In the genomic region with DNA sequence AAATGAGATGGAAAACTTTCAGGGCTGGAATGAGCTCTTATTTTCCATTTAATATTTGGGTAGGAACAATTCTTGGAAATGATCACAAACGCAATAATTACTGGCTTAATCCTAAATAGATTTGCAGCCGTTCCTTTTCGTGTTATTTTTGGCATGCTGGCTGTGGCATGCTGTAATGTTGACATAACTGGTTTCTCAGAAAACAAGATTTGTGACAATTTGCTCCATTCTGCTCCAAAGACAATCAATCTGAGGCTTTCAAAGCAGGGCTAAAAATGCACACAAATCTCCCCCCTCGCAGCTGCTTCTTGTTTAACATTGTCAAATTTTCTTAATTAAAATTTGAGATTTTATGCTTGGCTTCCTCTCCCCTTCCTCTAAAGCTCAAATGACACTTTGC, we compare ENCODE assay signal across 2 cellular contexts.
TF ChIP-seq lines count a peak whose summit lies in the region.

No MANE protein-coding gene starts in this region.

TF ChIP-seq in liver, 16 proteins besides CTCF, POLR2A, EP300 and RAD21:
- TF ChIP-seq FOXA2 (IDR thresholded peaks at IDR 0.05) (peak; percentile 38), FOXA1 (IDR thresholded peaks at IDR 0.05) (no peak), JUND (IDR thresholded peaks at IDR 0.05) (peak; percentile 40 to 72), ZBTB33 (IDR thresholded peaks at IDR 0.05) (no peak), SP1 (IDR thresholded peaks at IDR 0.05) (peak; percentile 68), HNF4A (conservative IDR thresholded peaks at IDR 0.05) (peak; percentile 12 to 16), YY1 (IDR thresholded peaks at IDR 0.05) (no peak), NR2F2 (IDR thresholded peaks at IDR 0.05) (peak; percentile 38)
- TF ChIP-seq, protein P1, sequence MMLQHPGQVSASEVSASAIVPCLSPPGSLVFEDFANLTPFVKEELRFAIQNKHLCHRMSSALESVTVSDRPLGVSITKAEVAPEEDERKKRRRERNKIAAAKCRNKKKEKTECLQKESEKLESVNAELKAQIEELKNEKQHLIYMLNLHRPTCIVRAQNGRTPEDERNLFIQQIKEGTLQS (IDR thresholded peaks at IDR 0.05) = peak; percentile 15
- TF ChIP-seq, protein P2, sequence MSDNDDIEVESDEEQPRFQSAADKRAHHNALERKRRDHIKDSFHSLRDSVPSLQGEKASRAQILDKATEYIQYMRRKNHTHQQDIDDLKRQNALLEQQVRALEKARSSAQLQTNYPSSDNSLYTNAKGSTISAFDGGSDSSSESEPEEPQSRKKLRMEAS (IDR thresholded peaks at IDR 0.05) = no peak

TF ChIP-seq in HepG2, 621 proteins besides CTCF, POLR2A, EP300 and RAD21:
- TF ChIP-seq TBX3 (IDR thresholded peaks at IDR 0.05; ENCODE audit: borderline replicate concordance) = no peak
- no peak for TF ChIP-seq ZNF574 (CRISPR knock-in tag; IDR thresholded peaks at IDR 0.05)
- TF ChIP-seq CC2D1A (CRISPR knock-in tag; IDR thresholded peaks at IDR 0.05) = no peak
- TF ChIP-seq, protein P3, sequence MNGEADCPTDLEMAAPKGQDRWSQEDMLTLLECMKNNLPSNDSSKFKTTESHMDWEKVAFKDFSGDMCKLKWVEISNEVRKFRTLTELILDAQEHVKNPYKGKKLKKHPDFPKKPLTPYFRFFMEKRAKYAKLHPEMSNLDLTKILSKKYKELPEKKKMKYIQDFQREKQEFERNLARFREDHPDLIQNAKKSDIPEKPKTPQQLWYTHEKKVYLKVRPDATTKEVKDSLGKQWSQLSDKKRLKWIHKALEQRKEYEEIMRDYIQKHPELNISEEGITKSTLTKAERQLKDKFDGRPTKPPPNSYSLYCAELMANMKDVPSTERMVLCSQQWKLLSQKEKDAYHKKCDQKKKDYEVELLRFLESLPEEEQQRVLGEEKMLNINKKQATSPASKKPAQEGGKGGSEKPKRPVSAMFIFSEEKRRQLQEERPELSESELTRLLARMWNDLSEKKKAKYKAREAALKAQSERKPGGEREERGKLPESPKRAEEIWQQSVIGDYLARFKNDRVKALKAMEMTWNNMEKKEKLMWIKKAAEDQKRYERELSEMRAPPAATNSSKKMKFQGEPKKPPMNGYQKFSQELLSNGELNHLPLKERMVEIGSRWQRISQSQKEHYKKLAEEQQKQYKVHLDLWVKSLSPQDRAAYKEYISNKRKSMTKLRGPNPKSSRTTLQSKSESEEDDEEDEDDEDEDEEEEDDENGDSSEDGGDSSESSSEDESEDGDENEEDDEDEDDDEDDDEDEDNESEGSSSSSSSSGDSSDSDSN (CRISPR knock-in tag; IDR thresholded peaks at IDR 0.05) = no peak
- TF ChIP-seq ZNF34 (CRISPR knock-in tag; IDR thresholded peaks at IDR 0.05; ENCODE audit: borderline replicate concordance) = no peak
- TF ChIP-seq KMT2A (CRISPR knock-in tag; IDR thresholded peaks at IDR 0.05) = no peak
- no peak for TF ChIP-seq PCBP2 (optimal IDR thresholded peaks at IDR 0.05; ENCODE audit: low read depth, low read length, poor library complexity, severe bottlenecking)
- no peak for TF ChIP-seq MTA1 (CRISPR knock-in tag; IDR thresholded peaks at IDR 0.05; ENCODE audit: borderline replicate concordance)
- TF ChIP-seq POLR2AphosphoS5 (IDR thresholded peaks at IDR 0.05; ENCODE audit: low read depth, low read length) = no peak
- no peak for TF ChIP-seq SMAD1 (CRISPR knock-in tag; IDR thresholded peaks at IDR 0.05; ENCODE audit: borderline replicate concordance, low read depth)
- TF ChIP-seq ZFP41 (CRISPR knock-in tag; IDR thresholded peaks at IDR 0.05; ENCODE audit: borderline replicate concordance) = no peak
- TF ChIP-seq ZNF446 (CRISPR knock-in tag; IDR thresholded peaks at IDR 0.05) = no peak
- no peak for TF ChIP-seq BHLHE40 (IDR thresholded peaks at IDR 0.05; ENCODE audit: low read length)
- TF ChIP-seq ZBTB33 (CRISPR knock-in tag; IDR thresholded peaks at IDR 0.05) = no peak
TF ChIP-seq in HepG2: peak in this region for 0.
